Comparison of ENCODE assay signal across 14 cellular contexts in the genomic region with DNA sequence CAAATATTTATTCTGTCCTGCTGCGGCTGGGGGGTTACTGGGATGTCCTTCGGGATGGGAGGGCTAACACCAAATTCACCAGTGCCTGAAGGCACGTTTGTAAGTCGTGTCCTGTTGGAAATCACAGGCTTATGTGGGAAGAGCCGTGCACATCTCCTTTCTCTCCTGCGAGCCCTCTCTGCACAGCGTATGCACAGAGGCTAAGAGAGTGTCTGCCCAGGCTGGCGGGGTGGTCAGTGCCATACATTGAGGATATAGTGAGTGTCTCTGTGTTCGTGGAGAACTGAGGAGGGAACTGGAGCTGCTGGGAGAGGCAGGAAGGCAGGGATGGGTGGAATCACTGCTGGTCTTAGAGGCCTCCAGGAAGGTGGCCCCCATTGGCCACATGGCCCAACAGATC.
"Had no signal": no experiment of that assay in that cellular context is flagged by ENCODE, and none has a peak within 500 bp of the region (broad histone marks: within the 10 kb centered on the region; RNA-seq: fewer than 3 reads in every experiment).

No MANE protein-coding gene starts in this region.

- DNase-seq: activated CD4-positive, alpha-beta memory T cell treated with anti-CD3 and anti-CD28 coated beads for 36 hours; activated CD4-positive, alpha-beta T cell treated with anti-CD3 and anti-CD28 coated beads for 4 hours; activated naive CD4-positive, alpha-beta T cell; activated T-cell treated with anti-CD3 and anti-CD28 coated beads for 4 hours; caudate nucleus; left ventricle myocardium superior; stimulated activated CD4-positive, alpha-beta T cell treated with anti-CD3 and anti-CD28 coated beads, Interleukin-4, amount 100 ng/mL, for 24 hours; T-helper 17 cell had no signal

- ATAC-seq: left ventricle myocardium superior; sciatic nerve; stimulated activated effector memory CD8-positive, alpha-beta T cell treated with anti-CD3 and anti-CD28 coated beads, Interleukin-12 subunit alpha, Interleukin-12 subunit beta, amount 100 ng/mL, for 72 hours; T-helper 17 cell had no signal

- H3K9me3 Mint-ChIP-seq: activated CD4-positive, alpha-beta memory T cell treated with anti-CD3 and anti-CD28 coated beads for 36 hours; activated T-helper 1 cell treated with anti-CD3 and anti-CD28 coated beads, Interleukin-12 subunit alpha, Interleukin-12 subunit beta, Interleukin-2, Interleukin-4 antibody, amounts not matched to agents 30 ng/mL and 10 ng/mL and 1 ng/mL, durations not matched to agents 14 hours and 24 hours and 36 hours; stimulated activated effector memory CD8-positive, alpha-beta T cell treated with anti-CD3 and anti-CD28 coated beads, Interleukin-12 subunit alpha, Interleukin-12 subunit beta, amount 100 ng/mL, for 72 hours; WTC11 had no signal

- H3K27ac Mint-ChIP-seq: activated CD4-positive, alpha-beta memory T cell treated with anti-CD3 and anti-CD28 coated beads for 36 hours; activated T-helper 1 cell treated with anti-CD3 and anti-CD28 coated beads, Interleukin-12 subunit alpha, Interleukin-12 subunit beta, Interleukin-2, Interleukin-4 antibody, amounts not matched to agents 30 ng/mL and 10 ng/mL and 1 ng/mL, durations not matched to agents 14 hours and 24 hours and 36 hours; stimulated activated effector memory CD8-positive, alpha-beta T cell treated with anti-CD3 and anti-CD28 coated beads, Interleukin-12 subunit alpha, Interleukin-12 subunit beta, amount 100 ng/mL, for 72 hours; T-helper 17 cell; WTC11 had no signal

- H3K4me3 Mint-ChIP-seq: activated CD4-positive, alpha-beta memory T cell treated with anti-CD3 and anti-CD28 coated beads for 36 hours; activated T-helper 1 cell treated with anti-CD3 and anti-CD28 coated beads, Interleukin-12 subunit alpha, Interleukin-12 subunit beta, Interleukin-2, Interleukin-4 antibody, amounts not matched to agents 30 ng/mL and 10 ng/mL and 1 ng/mL, durations not matched to agents 14 hours and 24 hours and 36 hours; brain; stimulated activated effector memory CD8-positive, alpha-beta T cell treated with anti-CD3 and anti-CD28 coated beads, Interleukin-12 subunit alpha, Interleukin-12 subunit beta, amount 100 ng/mL, for 72 hours; T-helper 17 cell; WTC11 had no signal

- H3K4me3 ChIP-seq: smooth muscle cell had no signal

- H3K36me3 Mint-ChIP-seq: activated CD4-positive, alpha-beta memory T cell treated with anti-CD3 and anti-CD28 coated beads for 36 hours; stimulated activated effector memory CD8-positive, alpha-beta T cell treated with anti-CD3 and anti-CD28 coated beads, Interleukin-12 subunit alpha, Interleukin-12 subunit beta, amount 100 ng/mL, for 72 hours; WTC11 had no signal

- H3K4me2 ChIP-seq: smooth muscle cell had no signal
